12 cellular contexts compared by ENCODE assay signal in the genomic region with DNA sequence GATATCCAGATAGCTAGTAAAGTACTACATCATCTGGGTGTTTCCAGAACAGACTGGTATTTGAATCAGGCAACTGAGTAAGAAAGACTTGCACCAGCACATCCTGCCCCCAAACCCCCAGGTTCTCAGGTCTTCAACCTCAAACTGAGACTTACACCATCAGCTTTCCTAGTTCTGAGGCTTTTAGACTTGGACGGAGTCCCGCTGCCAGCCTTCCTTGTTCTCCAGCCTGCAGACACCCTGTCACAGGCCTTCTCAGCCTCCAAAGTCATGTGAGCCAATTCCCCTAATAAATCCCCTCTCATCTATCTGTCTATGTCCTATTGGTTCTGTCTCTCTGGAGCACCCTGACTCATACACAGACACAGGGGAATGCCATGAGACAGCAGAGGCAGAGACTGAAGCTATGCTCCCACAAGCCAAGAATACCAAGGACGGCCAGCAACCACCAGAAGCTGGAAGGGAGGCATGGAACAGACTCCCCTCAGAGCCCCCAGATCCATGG. TPM values are rescaled to one million over a fixed set of nuclear protein-coding genes. Genes with fewer than 3 reads are reported as not detected.
DNase-seq lines count a peak whose midpoint lies in the region; ATAC-seq, FAIRE-seq and TF ChIP-seq lines count a peak whose summit lies in the region.
"Had no signal": no experiment of that assay in that cellular context is flagged by ENCODE, and none has a peak within 500 bp of the region (broad histone marks: within the 10 kb centered on the region; RNA-seq: fewer than 3 reads in every experiment).

No MANE protein-coding gene starts in this region.

- ATAC-seq in GM19463 (IDR thresholded peaks at IDR 0.05; ENCODE audit: unreplicated experiment): peak; percentile 39
- ATAC-seq in HG03460 (IDR thresholded peaks at IDR 0.05; ENCODE audit: unreplicated experiment): peak; percentile 34
- ATAC-seq: HCT116 had no signal

- H3K4me1 Mint-ChIP-seq in chondrocyte (ENCODE audit: low read depth): peaks cover 54% of the 10 kb centered on the region

- no peaks in the 10 kb centered on the region for H3K27me3 Mint-ChIP-seq in chondrocyte (ENCODE audit: low read depth)

- H3K4me3 Mint-ChIP-seq in chondrocyte (ENCODE audit: unreplicated experiment): no peak overlapping the region
- H3K4me3 Mint-ChIP-seq: CD8-positive, alpha-beta memory T cell; mesothelial cell of epicardium had no signal

- peaks cover 3% of the 10 kb centered on the region for H3K36me3 Mint-ChIP-seq in chondrocyte (ENCODE audit: low read depth)
- H3K36me3 Mint-ChIP-seq: CD8-positive, alpha-beta memory T cell; mesothelial cell of epicardium had no signal

- DNase-seq in D341Med (ENCODE audit: low spot score): peak; percentile 33
- DNase-seq in chondrocyte (ENCODE audit: low spot score): no peak
- DNase-seq in stimulated activated naive CD4-positive, alpha-beta T cell (lab: John Stamatoyannopoulos, UW): no peak
- DNase-seq in NCI-H1105 treated with DMSO at 0.1 percent for 48 hours (lab: John Stamatoyannopoulos, UW): no peak
- DNase-seq in H54 (ENCODE audit: insufficient read length, low spot score): no peak
- no peak for DNase-seq in retina
- DNase-seq: CD8-positive, alpha-beta memory T cell; NCI-H1436 treated with DMSO at 0.1 percent for 48 hours had no signal

- TF ChIP-seq CTCF in chondrocyte (IDR thresholded peaks at IDR 0.05): no peak

- TF ChIP-seq POLR2A in H54 (IDR thresholded peaks at IDR 0.05; ENCODE audit: low read depth, low read length): no peak

- peak overlapping the region; percentile 36 for H3K27ac Mint-ChIP-seq in chondrocyte (ENCODE audit: unreplicated experiment)
- H3K27ac Mint-ChIP-seq: mesothelial cell of epicardium had no signal

- H3K9me3 Mint-ChIP-seq in chondrocyte (ENCODE audit: low read depth): no peaks in the 10 kb centered on the region
- H3K9me3 Mint-ChIP-seq: CD8-positive, alpha-beta memory T cell had no signal

- FAIRE-seq in H54 (lab: Jason Lieb, UNC): no peak

RNA-seq across cellular contexts. Expression of a gene that starts 10.9 kb away (rescaled TPM):
- 21.3 to 38.6 TPM (median 24.0 TPM) in 3 replicates for total RNA-seq in chondrocyte
